Comparison of ENCODE assay signal across 13 cellular contexts in genomic region chr17:5557990-5558389, GRCh38.
"Had no signal": no experiment of that assay in that cellular context is flagged by ENCODE, and none has a peak within 500 bp of the region (broad histone marks: within the 10 kb centered on the region; RNA-seq: fewer than 3 reads in every experiment).

No MANE protein-coding gene starts in this region.

- H3K4me1 Mint-ChIP-seq: nephron had no signal

- H3K27ac Mint-ChIP-seq: activated CD4-positive, alpha-beta memory T cell treated with anti-CD3 and anti-CD28 coated beads for 36 hours; nephron; stimulated activated naive CD8-positive, alpha-beta T cell treated with anti-CD3 and anti-CD28 coated beads, Interleukin-15, Interleukin-2, amounts not matched to agents 100 ng/mL and 50 ng/mL, for 24 hours had no signal

- H3K27me3 Mint-ChIP-seq: activated CD4-positive, alpha-beta memory T cell treated with anti-CD3 and anti-CD28 coated beads for 36 hours; activated naive CD8-positive, alpha-beta T cell; stimulated activated naive CD8-positive, alpha-beta T cell treated with anti-CD3 and anti-CD28 coated beads, Interleukin-15, Interleukin-2, amounts not matched to agents 100 ng/mL and 50 ng/mL, for 24 hours had no signal

- DNase-seq: activated CD4-positive, alpha-beta memory T cell treated with anti-CD3 and anti-CD28 coated beads for 36 hours; activated CD8-positive, alpha-beta memory T cell treated with anti-CD3 and anti-CD28 coated beads, Interleukin-2, amount 50 U/mL, for 48 hours; cerebellar nuclear complex; dorsolateral prefrontal cortex; head of caudate nucleus; stimulated activated CD4-positive, alpha-beta T cell treated with anti-CD3 and anti-CD28 coated beads, Interleukin-12 subunit alpha, Interleukin-12 subunit beta, amount 100 ng/mL, for 4 hours; T-helper 9 cell; upper lobe of right lung had no signal

- ATAC-seq: esophagus mucosa, sciatic nerve had no signal

- H3K4me3 Mint-ChIP-seq: activated CD4-positive, alpha-beta memory T cell treated with anti-CD3 and anti-CD28 coated beads for 36 hours; activated naive CD8-positive, alpha-beta T cell; nephron; stimulated activated naive CD8-positive, alpha-beta T cell treated with anti-CD3 and anti-CD28 coated beads, Interleukin-15, Interleukin-2, amounts not matched to agents 100 ng/mL and 50 ng/mL, for 24 hours had no signal

- H3K9me3 ChIP-seq: upper lobe of right lung had no signal

- H3K27me3 ChIP-seq: dorsolateral prefrontal cortex, upper lobe of right lung had no signal

- H3K9me3 Mint-ChIP-seq: activated CD4-positive, alpha-beta memory T cell treated with anti-CD3 and anti-CD28 coated beads for 36 hours; stimulated activated naive CD8-positive, alpha-beta T cell treated with anti-CD3 and anti-CD28 coated beads, Interleukin-15, Interleukin-2, amounts not matched to agents 100 ng/mL and 50 ng/mL, for 24 hours had no signal

- H3K4me3 ChIP-seq: dorsolateral prefrontal cortex, upper lobe of right lung had no signal

- H3K4me1 ChIP-seq: upper lobe of right lung had no signal

- H3K27ac ChIP-seq: dorsolateral prefrontal cortex, upper lobe of right lung had no signal
